Comparison of ENCODE assay signal across 13 cellular contexts in genomic region chr17:50853015-50853615, GRCh38. TPM values are rescaled to one million over a fixed set of nuclear protein-coding genes. Genes with fewer than 3 reads are reported as not detected.
DNase-seq lines count a peak whose midpoint lies in the region; ATAC-seq, FAIRE-seq and TF ChIP-seq lines count a peak whose summit lies in the region.
"Had no signal": no experiment of that assay in that cellular context is flagged by ENCODE, and none has a peak within 500 bp of the region (broad histone marks: within the 10 kb centered on the region; RNA-seq: fewer than 3 reads in every experiment).

No MANE protein-coding gene starts in this region.

- no peak for TF ChIP-seq CTCF in stomach (IDR thresholded peaks at IDR 0.05)

- peaks cover 8 to 53% (median 38%) of the 10 kb centered on the region in 4 donors for H3K4me1 ChIP-seq in stomach

- peak overlapping the region in 1 of 4 donors; percentile 6 for H3K4me3 ChIP-seq in stomach

- H3K4me3 Mint-ChIP-seq in activated T-cell treated with anti-CD3 and anti-CD28 coated beads, Interleukin-2, amount 50 U/mL, for 24 hours: no peak overlapping the region
- H3K4me3 Mint-ChIP-seq in activated naive CD8-positive, alpha-beta T cell treated with anti-CD3 and anti-CD28 coated beads, Interleukin-2, amount 10 ng/mL, durations not matched to agents 7 days and 5 days: no peak overlapping the region

- no peaks in the 10 kb centered on the region for H3K36me3 ChIP-seq in stomach
- H3K36me3 ChIP-seq: thoracic aorta had no signal

- H3K27me3 ChIP-seq in stomach: no peaks in the 10 kb centered on the region

- no peaks in the 10 kb centered on the region for H3K9me3 ChIP-seq in stomach
- H3K9me3 ChIP-seq: thoracic aorta had no signal

- ATAC-seq in activated naive CD8-positive, alpha-beta T cell treated with anti-CD3 and anti-CD28 coated beads, Interleukin-2, amount 10 ng/mL, durations not matched to agents 7 days and 5 days (ENCODE audit: low read depth): no peak
- peak; percentile 66 for ATAC-seq in left lobe of liver
- no peak for ATAC-seq in HG03175 (IDR thresholded peaks at IDR 0.05; ENCODE audit: unreplicated experiment)

- peak overlapping the region; percentile 73 to 89 (median 78) for H3K27ac ChIP-seq in stomach

- H3K27ac Mint-ChIP-seq in activated T-cell treated with anti-CD3 and anti-CD28 coated beads, Interleukin-2, amount 50 U/mL, for 24 hours: peak overlapping the region; percentile 88
- peak overlapping the region; percentile 87 for H3K27ac Mint-ChIP-seq in activated naive CD8-positive, alpha-beta T cell treated with anti-CD3 and anti-CD28 coated beads, Interleukin-2, amount 10 ng/mL, durations not matched to agents 7 days and 5 days

- intact Hi-C loops in stomach (cut with DNase I; ENCODE audit: low total_unique reads): no loop called here

- no peaks in the 10 kb centered on the region for H3K27me3 Mint-ChIP-seq in activated T-cell treated with anti-CD3 and anti-CD28 coated beads, Interleukin-2, amount 50 U/mL, for 24 hours
- peaks cover 9% of the 10 kb centered on the region for H3K27me3 Mint-ChIP-seq in activated naive CD8-positive, alpha-beta T cell treated with anti-CD3 and anti-CD28 coated beads, Interleukin-2, amount 10 ng/mL, durations not matched to agents 7 days and 5 days

- H3K9me3 Mint-ChIP-seq in activated T-cell treated with anti-CD3 and anti-CD28 coated beads, Interleukin-2, amount 50 U/mL, for 24 hours: no peaks in the 10 kb centered on the region
- H3K9me3 Mint-ChIP-seq in activated naive CD8-positive, alpha-beta T cell treated with anti-CD3 and anti-CD28 coated beads, Interleukin-2, amount 10 ng/mL, durations not matched to agents 7 days and 5 days: no peaks in the 10 kb centered on the region

- no peaks in the 10 kb centered on the region for H3K36me3 Mint-ChIP-seq in activated T-cell treated with anti-CD3 and anti-CD28 coated beads, Interleukin-2, amount 50 U/mL, for 24 hours (ENCODE audit: low read depth)
- H3K36me3 Mint-ChIP-seq in activated naive CD8-positive, alpha-beta T cell treated with anti-CD3 and anti-CD28 coated beads, Interleukin-2, amount 10 ng/mL, durations not matched to agents 7 days and 5 days: no peaks in the 10 kb centered on the region

- TF ChIP-seq EP300 in stomach (IDR thresholded peaks at IDR 0.05): no peak

- DNase-seq in activated T-cell treated with anti-CD3 and anti-CD28 coated beads, Interleukin-2, amount 50 U/mL, for 24 hours: no peak
- no peak for DNase-seq in activated T-cell treated with anti-CD3 and anti-CD28 coated beads, Interleukin-2, amount 50 U/mL, for 1 hour
- no peak for DNase-seq in activated naive CD8-positive, alpha-beta T cell treated with anti-CD3 and anti-CD28 coated beads, Interleukin-2, amount 10 ng/mL, durations not matched to agents 7 days and 5 days
- peak; percentile 76 for DNase-seq in left lobe of liver (ENCODE audit: low spot score)
- DNase-seq in stomach: no peak
- no peak for DNase-seq in HTR-8/SVneo (ENCODE audit: insufficient read length, low spot score)
- no peak for DNase-seq in NCI-H1417 (lab: John Stamatoyannopoulos, UW)
- DNase-seq: AML-193; effector memory CD4-positive, alpha-beta T cell; NCI-H774; stimulated activated CD4-positive, alpha-beta T cell treated with anti-CD3 and anti-CD28 coated beads, Interleukin-2, amount 100 ng/mL, for 48 hours had no signal

- TF ChIP-seq POLR2A in stomach (IDR thresholded peaks at IDR 0.05): no peak

- POLR2A ChIA-PET in activated naive CD8-positive, alpha-beta T cell treated with anti-CD3 and anti-CD28 coated beads, Interleukin-2, amount 10 ng/mL, durations not matched to agents 7 days and 5 days (lab: Charles Lee): interaction anchor here (0.6 to 3.9 kb wide), 10 partner anchors 8 to 271 kb away, joined by 3 to 91 read pairs (median 8); partner anchors contain the start of gene TOB1

- 32 to 56% (median 52%) methylated on average over 6 of the region's 6 CpGs for WGBS in stomach, 5 donors

- H3K4me1 Mint-ChIP-seq in activated T-cell treated with anti-CD3 and anti-CD28 coated beads, Interleukin-2, amount 50 U/mL, for 24 hours (ENCODE audit: low read depth): peaks cover 14% of the 10 kb centered on the region
- peaks cover 12% of the 10 kb centered on the region for H3K4me1 Mint-ChIP-seq in activated naive CD8-positive, alpha-beta T cell treated with anti-CD3 and anti-CD28 coated beads, Interleukin-2, amount 10 ng/mL, durations not matched to agents 7 days and 5 days

- FAIRE-seq in HTR-8/SVneo (lab: Jason Lieb, UNC): no peak

RNA-seq across cellular contexts. Expression of gene TOB1, which starts 13.0 kb away (rescaled TPM):
- 10 to 100 TPM; 54.9 to 56.6 TPM for total RNA-seq in activated naive CD8-positive, alpha-beta T cell treated with anti-CD3 and anti-CD28 coated beads, Interleukin-2, amount 10 ng/mL, durations not matched to agents 7 days and 5 days
- total RNA-seq in left lobe of liver: 209 TPM
- total RNA-seq in stomach: 100 to 1,000 TPM in 3 of 5 donors, 10 to 100 TPM in 2; 69.4 to 346 (median 100) TPM
- 10 to 100 TPM; 30.1 to 40.0 (median 39.9) TPM for polyA plus RNA-seq in stomach

RNA-seq across cellular contexts. Expression of gene WFIKKN2, which starts 17.7 kb away (rescaled TPM):
- not detected for total RNA-seq in activated naive CD8-positive, alpha-beta T cell treated with anti-CD3 and anti-CD28 coated beads, Interleukin-2, amount 10 ng/mL, durations not matched to agents 7 days and 5 days
- 0.08 TPM for total RNA-seq in left lobe of liver
- under 1 TPM in 1 of 5 donors, not detected in 4; 0.37 TPM for total RNA-seq in stomach
- under 1 TPM; 0.05 to 0.46 (median 0.06) TPM for polyA plus RNA-seq in stomach
